6 cellular contexts compared by ENCODE assay signal in genomic region chr1:44820328-44820944, GRCh38. TPM values are rescaled to one million over a fixed set of nuclear protein-coding genes. Genes with fewer than 3 reads are reported as not detected.
DNase-seq lines count a peak whose midpoint lies in the region; ATAC-seq and TF ChIP-seq lines count a peak whose summit lies in the region.

No MANE protein-coding gene starts in this region.

- no peaks in the 10 kb centered on the region for H3K36me3 ChIP-seq in CD8-positive, alpha-beta memory T cell (ENCODE audit: insufficient read depth, low read length)
- no peaks in the 10 kb centered on the region for H3K36me3 ChIP-seq in lung (ENCODE audit: control insufficient read depth in 2 of 2, insufficient read depth in 2 of 2, low read length in 2 of 2)

- no peaks in the 10 kb centered on the region for H3K27me3 Mint-ChIP-seq in CD8-positive, alpha-beta memory T cell
- H3K27me3 Mint-ChIP-seq in activated T-cell treated with anti-CD3 and anti-CD28 coated beads, Interleukin-2, amount 50 U/mL, for 72 hours (ENCODE audit: low read depth): no peaks in the 10 kb centered on the region

- H3K27me3 ChIP-seq in CD8-positive, alpha-beta memory T cell (ENCODE audit: insufficient read depth, low read length, poor library complexity, severe bottlenecking): no peaks in the 10 kb centered on the region
- H3K27me3 ChIP-seq in lung (ENCODE audit: control insufficient read depth, insufficient read depth): no peaks in the 10 kb centered on the region

- H3K4me3 Mint-ChIP-seq in CD8-positive, alpha-beta memory T cell: peak overlapping the region; percentile 91 to 98 (median 95)
- H3K4me3 Mint-ChIP-seq in activated T-cell treated with anti-CD3 and anti-CD28 coated beads, Interleukin-2, amount 50 U/mL, for 72 hours: peak overlapping the region; percentile 94 to 95

- peaks cover 0 to 5% (median 0%) of the 10 kb centered on the region in 3 donors for H3K36me3 Mint-ChIP-seq in CD8-positive, alpha-beta memory T cell
- H3K36me3 Mint-ChIP-seq in activated T-cell treated with anti-CD3 and anti-CD28 coated beads, Interleukin-2, amount 50 U/mL, for 72 hours (ENCODE audit: insufficient read depth in 2 of 2): peaks cover 3% of the 10 kb centered on the region in 2 donors

- DNase-seq in CD8-positive, alpha-beta memory T cell: no peak
- no peak for DNase-seq in activated T-cell treated with anti-CD3 and anti-CD28 coated beads, Interleukin-2, amount 50 U/mL, for 72 hours
- no peak for DNase-seq in lung (ENCODE audit: low spot score)
- DNase-seq in islet precursor cell: no peak
- no peak for DNase-seq in activated CD8-positive, alpha-beta memory T cell treated with anti-CD3 and anti-CD28 coated beads, Interleukin-2, amount 50 U/mL, for 48 hours

- WGBS in lung, 2 donors: 11 to 14% methylated on average over 21 of the region's 21 CpGs

- ATAC-seq in activated T-cell treated with anti-CD3 and anti-CD28 coated beads, Interleukin-2, amount 50 U/mL, for 72 hours (replicated peaks in 1 of 2): no peak
- ATAC-seq in lung (ENCODE audit: insufficient read depth, low FRiP score) (no peak), GM21786 (IDR thresholded peaks at IDR 0.05; ENCODE audit: unreplicated experiment) (no peak)

- POLR2A ChIA-PET in CD8-positive, alpha-beta memory T cell (lab: Charles Lee): interaction anchor here (0.9 to 7.5 kb wide), 6 partner anchors 12 to 99 kb away, joined by 6 to 122 read pairs (median 8); partner anchors contain the start of genes BTBD19, DYNLT4, PLK3 and RNU5D-1

- peak overlapping the region; percentile 99 for H3K27ac ChIP-seq in CD8-positive, alpha-beta memory T cell (ENCODE audit: low read depth, low read length)
- H3K27ac ChIP-seq in lung (ENCODE audit: low read depth in 1 of 2, low read length in 1 of 2): peak overlapping the region; percentile 89 to 100

- H3K4me1 ChIP-seq in CD8-positive, alpha-beta memory T cell (ENCODE audit: insufficient read depth, low read length): peaks cover 14% of the 10 kb centered on the region
- H3K4me1 ChIP-seq in lung (ENCODE audit: control insufficient read depth in 2 of 2, insufficient read depth in 2 of 2, low read length in 2 of 2): no peaks in the 10 kb centered on the region

- no peaks in the 10 kb centered on the region for H3K9me3 Mint-ChIP-seq in CD8-positive, alpha-beta memory T cell
- H3K9me3 Mint-ChIP-seq in activated T-cell treated with anti-CD3 and anti-CD28 coated beads, Interleukin-2, amount 50 U/mL, for 72 hours: no peaks in the 10 kb centered on the region

- CTCF ChIA-PET in CD8-positive, alpha-beta memory T cell (lab: Charles Lee): interaction anchor here (0.8 to 11.7 kb wide), 10 partner anchors 11 to 192 kb away, joined by 3 to 112 read pairs (median 4); partner anchors contain the start of genes BTBD19, EIF2B3, HECTD3 and PLK3

- H3K9me3 ChIP-seq in CD8-positive, alpha-beta memory T cell (ENCODE audit: low read length): no peaks in the 10 kb centered on the region
- H3K9me3 ChIP-seq in lung (ENCODE audit: control insufficient read depth in 2 of 2, insufficient read depth in 1 of 2, low read length in 1 of 2): no peaks in the 10 kb centered on the region

- peaks cover 27 to 37% (median 34%) of the 10 kb centered on the region in 3 donors for H3K4me1 Mint-ChIP-seq in CD8-positive, alpha-beta memory T cell
- H3K4me1 Mint-ChIP-seq in activated T-cell treated with anti-CD3 and anti-CD28 coated beads, Interleukin-2, amount 50 U/mL, for 72 hours (ENCODE audit: low read depth): peaks cover 49% of the 10 kb centered on the region

- H3K4me3 ChIP-seq in CD8-positive, alpha-beta memory T cell (ENCODE audit: low read length): peak overlapping the region; percentile 72
- peak overlapping the region; percentile 17 for H3K4me3 ChIP-seq in lung

- no peak for TF ChIP-seq CTCF in lung (IDR thresholded peaks at IDR 0.05; ENCODE audit: control extremely low read depth, extremely low read depth)

- peak overlapping the region; percentile 100 for H3K27ac Mint-ChIP-seq in CD8-positive, alpha-beta memory T cell
- peak overlapping the region; percentile 100 for H3K27ac Mint-ChIP-seq in activated T-cell treated with anti-CD3 and anti-CD28 coated beads, Interleukin-2, amount 50 U/mL, for 72 hours

RNA-seq across cellular contexts. Expression of gene BTBD19, which starts 12.1 kb away (rescaled TPM):
- total RNA-seq in CD8-positive, alpha-beta memory T cell: 1 to 10 TPM; 7.3 to 7.8 TPM
- polyA plus RNA-seq in CD8-positive, alpha-beta memory T cell: 0.24 TPM
- 10 to 100 TPM in 1 of 2 donors, 1 to 10 TPM in 1; 9.4 to 16.8 TPM for total RNA-seq in activated T-cell treated with anti-CD3 and anti-CD28 coated beads, Interleukin-2, amount 50 U/mL, for 72 hours
- 10 to 100 TPM in 1 of 2 donors, 1 to 10 TPM in 1; 7.0 to 20.0 TPM for total RNA-seq in lung
- 10 to 100 TPM in 1 of 2 donors, 1 to 10 TPM in 1; 5.6 to 13.8 TPM for polyA plus RNA-seq in lung

RNA-seq across cellular contexts. Expression of gene DYNLT4, which starts 13.3 kb away (rescaled TPM):
- under 1 TPM; 0.28 to 0.31 TPM for total RNA-seq in CD8-positive, alpha-beta memory T cell
- polyA plus RNA-seq in CD8-positive, alpha-beta memory T cell: not detected
- total RNA-seq in activated T-cell treated with anti-CD3 and anti-CD28 coated beads, Interleukin-2, amount 50 U/mL, for 72 hours: 1 to 10 TPM in 1 of 2 donors, not detected in 1; 1.5 TPM
- total RNA-seq in lung: 10 to 100 TPM in 1 of 2 donors, 1 to 10 TPM in 1; 1.7 to 13.0 TPM
- polyA plus RNA-seq in lung: 1 to 10 TPM; 2.3 to 6.1 TPM

RNA-seq across cellular contexts. Expression of gene PLK3, which starts 20.3 kb away (rescaled TPM):
- 100 to 1,000 TPM; 104 to 114 TPM for total RNA-seq in CD8-positive, alpha-beta memory T cell
- polyA plus RNA-seq in CD8-positive, alpha-beta memory T cell: 22.5 TPM
- total RNA-seq in activated T-cell treated with anti-CD3 and anti-CD28 coated beads, Interleukin-2, amount 50 U/mL, for 72 hours: 10 to 100 TPM; 53.4 to 60.7 TPM
- total RNA-seq in lung: 10 to 100 TPM; 16.9 to 45.3 TPM
- polyA plus RNA-seq in lung: 10 to 100 TPM; 28.7 to 78.5 TPM

RNA-seq across cellular contexts. Expression of gene PTCH2, which starts 22.6 kb away (rescaled TPM):
- 1 to 10 TPM; 1.1 to 1.7 TPM for total RNA-seq in CD8-positive, alpha-beta memory T cell
- not detected for polyA plus RNA-seq in CD8-positive, alpha-beta memory T cell
- 1 to 10 TPM; 1.8 to 3.2 TPM for total RNA-seq in activated T-cell treated with anti-CD3 and anti-CD28 coated beads, Interleukin-2, amount 50 U/mL, for 72 hours
- 1 to 10 TPM in 1 of 2 donors, under 1 TPM in 1; 0.94 to 1.7 TPM for total RNA-seq in lung
- polyA plus RNA-seq in lung: under 1 TPM; 0.37 TPM

RNA-seq across cellular contexts. Expression of gene BEST4, which starts 32.5 kb away (rescaled TPM):
- 1 to 10 TPM; 1.2 to 1.4 TPM for total RNA-seq in CD8-positive, alpha-beta memory T cell
- 0.54 TPM for polyA plus RNA-seq in CD8-positive, alpha-beta memory T cell
- total RNA-seq in activated T-cell treated with anti-CD3 and anti-CD28 coated beads, Interleukin-2, amount 50 U/mL, for 72 hours: 1 to 10 TPM; 2.5 to 2.6 TPM
- 1 to 10 TPM in 1 of 2 donors, under 1 TPM in 1; 0.23 to 1.4 TPM for total RNA-seq in lung
- under 1 TPM; 0.33 to 0.79 TPM for polyA plus RNA-seq in lung
